Comparison of ENCODE assay signal across 11 cellular contexts in the genomic region with DNA sequence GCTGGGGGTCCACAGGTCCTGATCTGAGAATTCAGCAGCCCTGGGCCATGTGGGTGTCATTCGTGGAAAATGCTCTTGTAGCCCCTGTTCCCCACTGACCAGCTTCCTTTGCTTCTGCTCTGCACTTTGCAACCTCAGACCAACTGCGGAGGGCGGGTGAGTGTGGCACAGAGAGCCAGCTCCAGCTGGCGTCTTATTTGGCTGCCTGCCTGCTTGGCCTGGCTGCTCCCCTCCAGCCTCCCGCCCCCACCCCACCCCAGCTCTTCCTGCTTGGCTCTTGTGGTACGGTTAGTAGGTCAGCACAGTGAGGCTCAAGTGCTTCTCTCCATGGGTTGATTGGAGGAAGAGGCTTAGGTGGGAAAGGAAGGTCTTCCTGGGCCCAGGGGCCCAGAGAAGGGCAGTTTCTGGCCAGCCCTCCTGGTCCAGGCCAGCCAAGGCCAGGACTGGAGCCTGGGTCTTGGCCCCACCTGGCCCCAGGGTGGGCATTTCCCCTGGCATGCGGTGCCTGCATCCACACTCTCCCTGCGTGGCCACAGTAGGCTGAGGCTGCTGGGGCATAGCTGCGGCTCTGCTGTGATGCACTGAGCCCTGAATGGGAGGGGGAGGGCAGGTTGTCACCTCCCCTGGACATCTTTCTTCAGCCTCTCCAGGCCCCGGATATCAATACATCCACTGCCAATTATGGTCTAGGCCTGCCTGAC. TPM values are rescaled to one million over a fixed set of nuclear protein-coding genes. Genes with fewer than 3 reads are reported as not detected.
A peak's percentile ranks its signal among the peaks of the same experiment; 100 is the strongest.
DNase-seq lines count a peak whose midpoint lies in the region; ATAC-seq, FAIRE-seq and TF ChIP-seq lines count a peak whose summit lies in the region.
"Had no signal": no experiment of that assay in that cellular context is flagged by ENCODE, and none has a peak within 500 bp of the region (broad histone marks: within the 10 kb centered on the region; RNA-seq: fewer than 3 reads in every experiment).

No MANE protein-coding gene starts in this region.

- peaks cover 0 to 1% of the 10 kb centered on the region in 2 donors for H3K36me3 ChIP-seq in neuronal stem cell (replicated peaks in 1 of 2; ENCODE audit: control insufficient read depth in 2 of 2, insufficient read depth in 2 of 2, low read length in 2 of 2)

- H3K27me3 ChIP-seq in neuronal stem cell (ENCODE audit: control insufficient read depth in 3 of 3, insufficient read depth in 3 of 3, low read depth in 1 of 3, low read length in 3 of 3), result peaks cover 0 to 19% (median 0%) of the 10 kb centered on the region in 3 experiments

- no peak overlapping the region for H4K91ac ChIP-seq in neuronal stem cell (ENCODE audit: low read depth, low read length, poor library complexity)

- peak overlapping the region; percentile 9 for H3K9ac ChIP-seq in neuronal stem cell (ENCODE audit: low read depth, low read length, poor library complexity)

- H3K23ac ChIP-seq in neuronal stem cell (ENCODE audit: low read depth, low read length, poor library complexity), result no peak overlapping the region

- no peaks in the 10 kb centered on the region for H3K79me1 ChIP-seq in neuronal stem cell (ENCODE audit: low read depth, low read length)

- H3K4me1 ChIP-seq in neuronal stem cell (ENCODE audit: control insufficient read depth in 2 of 2, insufficient read depth in 1 of 2, low read depth in 1 of 2, low read length in 2 of 2), result peaks cover 0 to 2% of the 10 kb centered on the region in 2 donors

- H3K4me2 ChIP-seq in neuronal stem cell (ENCODE audit: insufficient read depth, low read length, poor library complexity, severe bottlenecking), result no peak overlapping the region

- TF ChIP-seq POLR2A in GM12892 (IDR thresholded peaks at IDR 0.05; ENCODE audit: low read depth, low read length), result no peak

- H2AK5ac ChIP-seq in neuronal stem cell (ENCODE audit: low read depth, low read length), result no peak overlapping the region

- H3K4me3 ChIP-seq in neuronal stem cell (ENCODE audit: low read length in 2 of 2), result no peak overlapping the region

- no peak overlapping the region for H3K4ac ChIP-seq in neuronal stem cell (ENCODE audit: low read length)

- no peak overlapping the region for H2BK15ac ChIP-seq in neuronal stem cell (ENCODE audit: low read length)

- H4K8ac ChIP-seq in neuronal stem cell (ENCODE audit: low read depth, low read length), result no peak overlapping the region

- no peak overlapping the region for H2BK5ac ChIP-seq in neuronal stem cell (ENCODE audit: low read length)

- FAIRE-seq in frontal cortex (lab: Jason Lieb, UNC) (no peak), GM12892 (lab: Jason Lieb, UNC) (no peak)
- FAIRE-seq: H54 had no signal

- H3K14ac ChIP-seq in neuronal stem cell (ENCODE audit: low read length), result no peak overlapping the region

- H3K9me3 ChIP-seq in neuronal stem cell (replicated peaks in 1 of 2; ENCODE audit: control insufficient read depth in 2 of 2, insufficient read depth in 1 of 2, low read depth in 1 of 2, low read length in 2 of 2), result no peaks in the 10 kb centered on the region

- no peak for ATAC-seq in HG03442 (IDR thresholded peaks at IDR 0.05; ENCODE audit: unreplicated experiment)
- ATAC-seq in GM21825 (IDR thresholded peaks at IDR 0.05; ENCODE audit: unreplicated experiment), result no peak

- no peak overlapping the region for H2BK120ac ChIP-seq in neuronal stem cell (ENCODE audit: low read depth, low read length)

- no CpG with 5 or more reads among the region's 10 CpGs for WGBS in neuronal stem cell (ENCODE audit: extremely low coverage in 2 of 2, insufficient read length in 2 of 2, insufficient replicate concordance in 1 of 2), 2 donors

- H3K27ac ChIP-seq in neuronal stem cell (replicated peaks; ENCODE audit: low read length), result no peak overlapping the region
- H3K27ac ChIP-seq: C4-2B had no signal

- peak overlapping the region; percentile 7 for H2BK12ac ChIP-seq in neuronal stem cell (ENCODE audit: low read length)

- H3K18ac ChIP-seq in neuronal stem cell (ENCODE audit: low read length), result no peak overlapping the region

- DNase-seq in DMS153 treated with DMSO at 0.1 percent for 48 hours (lab: John Stamatoyannopoulos, UW; ENCODE audit: unreplicated experiment) (peak; percentile 22), NCI-H446 treated with DMSO at 0.1 percent for 48 hours (lab: John Stamatoyannopoulos, UW) (peak; percentile 46), frontal cortex (ENCODE audit: low spot score in 2 of 2) (peak; percentile 69 to 84), neuronal stem cell (ENCODE audit: low spot score) (no peak), GM12892 (ENCODE audit: insufficient read length) (no peak), SKM-1 (lab: John Stamatoyannopoulos, UW; ENCODE audit: unreplicated experiment) (no peak)
- DNase-seq: NCI-H187 treated with DMSO at 0.1 percent for 48 hours had no signal

- H2AFZ ChIP-seq in neuronal stem cell (ENCODE audit: low read length), result no peak overlapping the region

RNA-seq across cellular contexts. Expression of a gene that starts 26.5 kb away (rescaled TPM):
- 0.82 TPM for total RNA-seq in frontal cortex
- polyA plus RNA-seq in neuronal stem cell (2013, experiment 1 of 2), result 0.71 TPM
- polyA plus RNA-seq in neuronal stem cell (2013, experiment 2 of 2), result 0.60 TPM
- 0.06 TPM for polyA plus RNA-seq in GM12892 (2012; ENCODE audit: missing spikeins)

RNA-seq across cellular contexts. Expression of a gene that starts 51.9 kb away (rescaled TPM):
- total RNA-seq in frontal cortex, result not detected
- polyA plus RNA-seq in neuronal stem cell (2013, experiment 1 of 2), result not detected
- not detected for polyA plus RNA-seq in neuronal stem cell (2013, experiment 2 of 2)
- not detected for polyA plus RNA-seq in GM12892 (2012; ENCODE audit: missing spikeins)

Comparison
In these comparisons a context has a peak if more than half of its experiments do, and no peak if none do; other contexts are left out.
1. DNase-seq: peak in DMS153 treated with DMSO at 0.1 percent for 48 hours (single experiment), NCI-H446 treated with DMSO at 0.1 percent for 48 hours (single experiment) and frontal cortex (2 of 2); none in neuronal stem cell (single experiment), GM12892 (single experiment) and SKM-1 (single experiment).